13 cellular contexts compared by ENCODE assay signal in genomic region chr5:6527749-6528455, GRCh38.
DNase-seq lines count a peak whose midpoint lies in the region; TF ChIP-seq lines count a peak whose summit lies in the region.
"Had no signal": no experiment of that assay in that cellular context is flagged by ENCODE, and none has a peak within 500 bp of the region (broad histone marks: within the 10 kb centered on the region; RNA-seq: fewer than 3 reads in every experiment).

No MANE protein-coding gene starts in this region.

- no peak overlapping the region for H2AFZ ChIP-seq in smooth muscle cell (ENCODE audit: low read depth)
- H2AFZ ChIP-seq: GM23248 had no signal

- H3K27me3 ChIP-seq in skeletal muscle tissue (ENCODE audit: control insufficient read depth in 3 of 3, insufficient read depth in 3 of 3, low read length in 3 of 3) (peaks cover 0 to 3% (median 0%) of the 10 kb centered on the region in 3 donors), smooth muscle cell (ENCODE audit: low read depth) (peaks cover 7% of the 10 kb centered on the region)

- DNase-seq in NCI-H1417 (lab: John Stamatoyannopoulos, UW) = peak in 2 of 3 experiments; percentile 10 to 48
- DNase-seq in NCI-H1417 treated with DMSO at 0.1 percent for 48 hours (lab: John Stamatoyannopoulos, UW) = no peak
- DNase-seq in NCI-H748 (lab: John Stamatoyannopoulos, UW; ENCODE audit: unreplicated experiment) = peak; percentile 76
- DNase-seq in NCI-H748 treated with DMSO at 0.1 percent for 48 hours (lab: John Stamatoyannopoulos, UW) = no peak
- peak; percentile 75 to 92 for DNase-seq in SHP77 (lab: John Stamatoyannopoulos, UW)
- DNase-seq in smooth muscle cell (lab: John Stamatoyannopoulos, UW; ENCODE audit: unreplicated experiment) = no peak
- DNase-seq in iPS-NIHi11 (ENCODE audit: low spot score) = no peak
- DNase-seq: CD8-positive, alpha-beta T cell; DMS 273 treated with DMSO at 0.1 percent for 48 hours; GM23248 had no signal

- H3K36me3 ChIP-seq in skeletal muscle tissue (ENCODE audit: control insufficient read depth in 3 of 3, insufficient read depth in 3 of 3, low read length in 3 of 3) (no peaks in the 10 kb centered on the region), smooth muscle cell (ENCODE audit: low read depth) (no peaks in the 10 kb centered on the region)

- no peak for TF ChIP-seq CTCF in smooth muscle cell (IDR thresholded peaks at IDR 0.05; ENCODE audit: borderline replicate concordance, insufficient read depth, poor library complexity, severe bottlenecking)

- no peaks in the 10 kb centered on the region for H3F3A ChIP-seq in smooth muscle cell (ENCODE audit: low read depth)

- no peaks in the 10 kb centered on the region for H4K20me1 ChIP-seq in smooth muscle cell (ENCODE audit: low read depth)

- H3K9ac ChIP-seq in skeletal muscle tissue (ENCODE audit: low read depth in 1 of 3, low read length in 3 of 3) (peak overlapping the region; percentile 50 to 57 (median 55)), smooth muscle cell (ENCODE audit: low read depth) (no peak overlapping the region)
- H3K9ac ChIP-seq: GM23248 had no signal

- no peak overlapping the region for H3K4me2 ChIP-seq in smooth muscle cell

- peak overlapping the region; percentile 65 for H3K27ac ChIP-seq in skeletal muscle tissue (ENCODE audit: low read depth, low read length)
- no peak overlapping the region for H3K27ac ChIP-seq in smooth muscle cell (ENCODE audit: low read depth)
- H3K27ac ChIP-seq: 22Rv1, GM23248, HL-60 had no signal

- 85% methylated on average over 12 of the region's 12 CpGs for WGBS in smooth muscle cell (ENCODE audit: low lambda C conversion rate)

- H3K4me3 ChIP-seq in skeletal muscle tissue (ENCODE audit: low read length in 3 of 3) = peak overlapping the region; percentile 24 to 30 (median 25)
- no peak overlapping the region for H3K4me3 ChIP-seq in smooth muscle cell
- H3K4me3 ChIP-seq: GM23248 had no signal

- H3K4me1 ChIP-seq in skeletal muscle tissue (ENCODE audit: control insufficient read depth in 3 of 3, insufficient read depth in 3 of 3, low read length in 3 of 3) = peaks cover 16 to 20% (median 19%) of the 10 kb centered on the region in 3 donors
- H3K4me1 ChIP-seq in smooth muscle cell (ENCODE audit: low read depth) = no peaks in the 10 kb centered on the region

- H3K79me2 ChIP-seq in smooth muscle cell (ENCODE audit: low read depth) = no peaks in the 10 kb centered on the region

- H3K9me3 ChIP-seq in skeletal muscle tissue (ENCODE audit: control insufficient read depth in 3 of 3, low read length in 3 of 3) (peaks cover 0 to 3% (median 0%) of the 10 kb centered on the region in 3 donors), smooth muscle cell (replicated peaks; ENCODE audit: low read depth) (no peaks in the 10 kb centered on the region)

Comparison
In these comparisons a context has a peak if more than half of its experiments do, and no peak if none do; other contexts are left out.
1. DNase-seq: peak in NCI-H1417 (2 of 3), NCI-H748 (single experiment) and SHP77 (2 of 2); none in NCI-H1417 treated with DMSO at 0.1 percent for 48 hours (single experiment), NCI-H748 treated with DMSO at 0.1 percent for 48 hours (single experiment), smooth muscle cell (single experiment) and iPS-NIHi11 (single experiment).